29 cellular contexts compared by ENCODE assay signal in genomic region chr19:9872618-9873242, GRCh38.
"Had no signal": no experiment of that assay in that cellular context is flagged by ENCODE, and none has a peak within 500 bp of the region (broad histone marks: within the 10 kb centered on the region; RNA-seq: fewer than 3 reads in every experiment).

No MANE protein-coding gene starts in this region.

- H3K4me3 Mint-ChIP-seq: activated CD4-positive, alpha-beta memory T cell treated with anti-CD3 and anti-CD28 coated beads for 36 hours; activated naive CD4-positive, alpha-beta T cell treated with anti-CD3 and anti-CD28 coated beads for 36 hours; activated T-cell treated with anti-CD3 and anti-CD28 coated beads, Interleukin-2, amount 50 U/mL, for 4 hours; activated T-helper 1 cell treated with anti-CD3 and anti-CD28 coated beads, Interleukin-12 subunit alpha, Interleukin-12 subunit beta, Interleukin-2, Interleukin-4 antibody, amounts not matched to agents 30 ng/mL and 10 ng/mL and 1 ng/mL, durations not matched to agents 14 hours and 24 hours and 36 hours had no signal

- H3K27ac Mint-ChIP-seq: activated CD4-positive, alpha-beta memory T cell treated with anti-CD3 and anti-CD28 coated beads for 36 hours; activated naive CD4-positive, alpha-beta T cell treated with anti-CD3 and anti-CD28 coated beads for 36 hours; activated naive CD4-positive, alpha-beta T cell treated with anti-CD3 and anti-CD28 coated beads, Interleukin-2, amount 50 U/mL, for 72 hours; activated T-helper 1 cell treated with anti-CD3 and anti-CD28 coated beads, Interleukin-12 subunit alpha, Interleukin-12 subunit beta, Interleukin-2, Interleukin-4 antibody, amounts not matched to agents 30 ng/mL and 10 ng/mL and 1 ng/mL, durations not matched to agents 14 hours and 24 hours and 36 hours had no signal

- H3K27me3 Mint-ChIP-seq: activated CD4-positive, alpha-beta memory T cell treated with anti-CD3 and anti-CD28 coated beads for 36 hours had no signal

- H3K27me3 ChIP-seq: adrenal gland, body of pancreas, SJCRH30 had no signal

- H3K9me3 Mint-ChIP-seq: activated CD4-positive, alpha-beta memory T cell treated with anti-CD3 and anti-CD28 coated beads for 36 hours; activated naive CD4-positive, alpha-beta T cell treated with anti-CD3 and anti-CD28 coated beads for 36 hours; activated naive CD4-positive, alpha-beta T cell treated with anti-CD3 and anti-CD28 coated beads, Interleukin-2, amount 50 U/mL, for 72 hours; activated T-cell treated with anti-CD3 and anti-CD28 coated beads, Interleukin-2, amount 50 U/mL, for 4 hours; activated T-helper 1 cell treated with anti-CD3 and anti-CD28 coated beads, Interleukin-12 subunit alpha, Interleukin-12 subunit beta, Interleukin-2, Interleukin-4 antibody, amounts not matched to agents 30 ng/mL and 10 ng/mL and 1 ng/mL, durations not matched to agents 14 hours and 24 hours and 36 hours had no signal

- H3K36me3 Mint-ChIP-seq: activated CD4-positive, alpha-beta memory T cell treated with anti-CD3 and anti-CD28 coated beads for 36 hours; activated naive CD4-positive, alpha-beta T cell treated with anti-CD3 and anti-CD28 coated beads, Interleukin-2, amount 50 U/mL, for 72 hours had no signal

- H3K36me3 ChIP-seq: adrenal gland, SJCRH30 had no signal

- ATAC-seq: activated naive CD4-positive, alpha-beta T cell treated with anti-CD3 and anti-CD28 coated beads, Interleukin-2, amount 50 U/mL, for 72 hours; activated T-cell treated with anti-CD3 and anti-CD28 coated beads, Interleukin-2, amount 50 U/mL, for 4 hours; body of pancreas; Panc1 had no signal

- H3K4me1 ChIP-seq: adrenal gland, body of pancreas, SJCRH30 had no signal

- H3K4me3 ChIP-seq: adrenal gland, body of pancreas, SJCRH30, SK-N-MC had no signal

- DNase-seq: activated CD4-positive, alpha-beta memory T cell treated with anti-CD3 and anti-CD28 coated beads for 36 hours; activated CD4-positive, alpha-beta T cell treated with anti-CD3 and anti-CD28 coated beads, Interleukin-2, amount 50 U/mL, for 1 hour; activated CD8-positive, alpha-beta memory T cell treated with anti-CD3 and anti-CD28 coated beads, Interleukin-2, amount 50 U/mL, for 4 hours; activated gamma-delta T cell treated with Interleukin-2 at 50 U/mL for 16 hours; activated naive CD4-positive, alpha-beta T cell treated with anti-CD3 and anti-CD28 coated beads for 36 hours; activated T-cell treated with anti-CD3 and anti-CD28 coated beads for 4 hours; activated T-cell treated with anti-CD3 and anti-CD28 coated beads, Interleukin-2, amount 50 U/mL, for 4 hours; adrenal gland; body of pancreas; central memory CD4-positive, alpha-beta T cell; Karpas-422; NCI-H1048; NCI-H1105 treated with DMSO at 0.1 percent for 48 hours; NCI-H1436; NCI-H1694; NCI-H1930; NCI-H2081 treated with DMSO at 0.1 percent for 48 hours; NCI-H226; NCI-H446 treated with DMSO at 0.1 percent for 48 hours; NCI-H524; SHP77; SJCRH30; T1000 had no signal

- FAIRE-seq: astrocyte, bronchial epithelial cell had no signal

- H3K9me3 ChIP-seq: adrenal gland, body of pancreas, SJCRH30 had no signal

- H3K27ac ChIP-seq: adrenal gland, body of pancreas, SJCRH30, SK-N-MC had no signal
